1 cellular context compared by ENCODE assay signal in genomic region chr1:9425859-9426258, GRCh38.
TF ChIP-seq lines count a peak whose summit lies in the region.

No MANE protein-coding gene starts in this region.

TF ChIP-seq in GM23338, 12 proteins besides CTCF, POLR2A, EP300 and RAD21 (continued from another document):
- TF ChIP-seq ZNF462 (CRISPR knock-in tag; IDR thresholded peaks at IDR 0.05) (no peak), ZNF331 (CRISPR knock-in tag; IDR thresholded peaks at IDR 0.05; ENCODE audit: low read depth) (no peak), NANOG (IDR thresholded peaks at IDR 0.05; ENCODE audit: borderline replicate concordance) (no peak), EZH2phosphoT487 (IDR thresholded peaks at IDR 0.05; ENCODE audit: unreplicated experiment) (no peak)
TF ChIP-seq in GM23338: peak in this region for 0.
